16 cellular contexts compared by ENCODE assay signal in genomic region chr12:1464925-1465324, GRCh38.
"Had no signal": no experiment of that assay in that cellular context is flagged by ENCODE, and none has a peak within 500 bp of the region (broad histone marks: within the 10 kb centered on the region; RNA-seq: fewer than 3 reads in every experiment).

No MANE protein-coding gene starts in this region.

- H3K27ac Mint-ChIP-seq: naive thymus-derived CD4-positive, alpha-beta T cell; type B pancreatic cell had no signal

- H3K9me3 ChIP-seq: heart right ventricle, ovary, suprapubic skin, thyroid gland had no signal

- H3K4me1 ChIP-seq: thyroid gland had no signal

- H3K4me3 ChIP-seq: heart right ventricle, ovary, suprapubic skin, thyroid gland had no signal

- H3K36me3 ChIP-seq: ovary, thyroid gland had no signal

- H3K27me3 ChIP-seq: heart right ventricle, ovary, suprapubic skin, thyroid gland had no signal

- H3K4me3 Mint-ChIP-seq: naive thymus-derived CD4-positive, alpha-beta T cell; neural crest cell; type B pancreatic cell had no signal

- H3K9me3 Mint-ChIP-seq: neural crest cell had no signal

- DNase-seq: effector memory CD4-positive, alpha-beta T cell; heart right ventricle; hypothalamus; kidney glomerular epithelial cell; mammary epithelial cell; naive thymus-derived CD4-positive, alpha-beta T cell; ovary; right cardiac atrium; small intestine; stimulated activated CD4-positive, alpha-beta T cell treated with anti-CD3 and anti-CD28 coated beads, Interleukin-2, amount 100 ng/mL, for 48 hours; stimulated activated naive CD8-positive, alpha-beta T cell treated with anti-CD3 and anti-CD28 coated beads, Interleukin-15, Interleukin-2, amounts not matched to agents 100 U/mL and 50 U/mL, for 24 hours had no signal

- H3K27me3 Mint-ChIP-seq: naive thymus-derived CD4-positive, alpha-beta T cell had no signal

- ATAC-seq: esophagus mucosa; heart right ventricle; naive thymus-derived CD4-positive, alpha-beta T cell; stimulated activated naive CD8-positive, alpha-beta T cell treated with anti-CD3 and anti-CD28 coated beads, Interleukin-15, Interleukin-2, amounts not matched to agents 100 U/mL and 50 U/mL, for 24 hours had no signal

- H3K27ac ChIP-seq: heart right ventricle, ovary, suprapubic skin, thyroid gland had no signal
